In genomic region chr17:82022310-82022980, GRCh38 we compare ENCODE assay signal across 8 cellular contexts. TPM values are rescaled to one million over a fixed set of nuclear protein-coding genes. Genes with fewer than 3 reads are reported as not detected.
DNase-seq lines count a peak whose midpoint lies in the region; ATAC-seq, FAIRE-seq and TF ChIP-seq lines count a peak whose summit lies in the region.

Gene CENPX (minus strand): TSS chr17:82022878. CDS start chr17:82022861, 17 bp downstream.

- H2AFZ ChIP-seq in GM12878 (ENCODE audit: control insufficient read depth, low read depth, low read length): peak within 1 kb of the TSS; percentile 94

- no peak for TF ChIP-seq EP300 in GM12878 (IDR thresholded peaks at IDR 0.05; ENCODE audit: borderline replicate concordance in 1 of 2, control insufficient read depth in 1 of 2, low read depth in 2 of 2, low read length in 2 of 2)

- intact Hi-C loops in GM12878 (cut with micrococcal nuclease; ENCODE audit: unreplicated experiment): loop anchor here (5.0 kb wide), 1 partner anchor 160 kb away; the partner anchor contains the start of gene P4HB
- intact Hi-C loops in left lung (cut with DNase I): no loop called here
- intact Hi-C loops in testis (cut with DNase I; ENCODE audit: low total_unique reads): loop anchor here (5.0 kb wide), 1 partner anchor 60 kb away; the partner anchor contains the start of gene NOTUM

- no peaks in the 10 kb centered on the region for H3K9me3 ChIP-seq in HUES48 (ENCODE audit: control insufficient read depth, insufficient read depth, low read length)
- H3K9me3 ChIP-seq in GM12878 (replicated peaks; ENCODE audit: control insufficient read depth, insufficient read depth, low read length): no peaks in the 10 kb centered on the region
- H3K9me3 ChIP-seq in left lung: no peaks in the 10 kb centered on the region
- H3K9me3 ChIP-seq in testis: no peaks in the 10 kb centered on the region

- FAIRE-seq in GM12878 (lab: Jason Lieb, UNC): no peak

- BruUV-seq in GM12878 (replicated peaks; lab: Mats Ljungman, UMichigan): TSS peak; percentile 75

- H3K4me3 ChIP-seq in GM08714 (ENCODE audit: low read length) (peak within 1 kb of the TSS; percentile 78), HUES48 (ENCODE audit: low read depth, low read length) (peak within 1 kb of the TSS; percentile 95), GM12878 (peak within 1 kb of the TSS; percentile 95), left lung (peak within 1 kb of the TSS; percentile 98 to 99), testis (peak within 1 kb of the TSS; percentile 69 to 71)

- CTCF ChIA-PET in GM12878 (lab: Yijun Ruan, JAX): interaction anchor here (0.6 to 5.0 kb wide), 12 partner anchors 12 to 288 kb away, joined by 3 to 89 read pairs (median 5); partner anchors contain the start of genes DCXR and NOTUM

- TF ChIP-seq CTCF in GM12878 (IDR thresholded peaks at IDR 0.05 in 2 of 3, conservative IDR thresholded peaks at IDR 0.05 in 1 of 3; ENCODE audit: control insufficient read depth in 2 of 3, extremely low read depth in 1 of 3, insufficient read depth in 1 of 3, low read depth in 3 of 3, low read length in 3 of 3): no peak
- TF ChIP-seq CTCF in left lung (IDR thresholded peaks at IDR 0.05): no peak
- TF ChIP-seq CTCF in testis (IDR thresholded peaks at IDR 0.05): no peak

- H3K4me2 ChIP-seq in GM12878 (ENCODE audit: control insufficient read depth, insufficient read depth): peak within 1 kb of the TSS; percentile 96

- RAD21 ChIA-PET in GM12878 (lab: Charles Lee; ENCODE audit: unreplicated experiment): interaction anchor here (0.6 to 4.4 kb wide), 8 partner anchors 12 to 132 kb away, joined by 3 to 68 read pairs (median 6); partner anchors contain the start of genes DCXR and NOTUM

- in situ Hi-C loops in GM12878 (cut with MboI): no loop called here

- SMC1A ChIA-PET in GM12878 (lab: Charles Lee; ENCODE audit: uncharacterized antibody, unreplicated experiment): interaction anchor here (0.9 to 1.8 kb wide), 7 partner anchors 15 to 287 kb away, joined by 3 to 9 read pairs (median 4); partner anchors contain the start of gene DCXR

- H3K9ac ChIP-seq in HUES48 (ENCODE audit: low read depth, low read length) (peak within 1 kb of the TSS; percentile 85), GM12878 (ENCODE audit: control insufficient read depth, insufficient read depth, low read length) (peak within 1 kb of the TSS; percentile 85)

- no peaks in the 10 kb centered on the region for H3K27me3 ChIP-seq in HUES48 (ENCODE audit: control insufficient read depth, insufficient read depth, low read length)
- no peaks in the 10 kb centered on the region for H3K27me3 ChIP-seq in GM12878 (replicated peaks in 1 of 2; ENCODE audit: control insufficient read depth in 2 of 2, insufficient read depth in 2 of 2, low read length in 1 of 2)
- H3K27me3 ChIP-seq in left lung: no peaks in the 10 kb centered on the region
- no peaks in the 10 kb centered on the region for H3K27me3 ChIP-seq in testis

- peaks cover 18% of the 10 kb centered on the region for H3K36me3 ChIP-seq in HUES48 (ENCODE audit: control insufficient read depth, insufficient read depth, low read length)
- no peaks in the 10 kb centered on the region; a peak in 2 of 4 replicates for H3K36me3 ChIP-seq in GM12878 (ENCODE audit: control insufficient read depth in 2 of 2, insufficient read depth in 2 of 2, low read length in 1 of 2)
- H3K36me3 ChIP-seq in left lung: peaks cover 0 to 13% of the 10 kb centered on the region in 2 donors
- no peaks in the 10 kb centered on the region for H3K36me3 ChIP-seq in testis (ENCODE audit: low read depth, missing control alignments)

- ATAC-seq in GM12878: no peak
- no peak for ATAC-seq in left lung
- no peak for ATAC-seq in GM19455 (IDR thresholded peaks at IDR 0.05; ENCODE audit: unreplicated experiment)
- ATAC-seq in GM19328 (IDR thresholded peaks at IDR 0.05; ENCODE audit: unreplicated experiment): no peak

- DNase-seq in GM12878 (ENCODE audit: low read depth, low spot score) (no peak), left lung (no peak), testis (no peak), SKM-1 (lab: John Stamatoyannopoulos, UW; ENCODE audit: unreplicated experiment) (no peak)

- POLR2A ChIA-PET in GM12878 (lab: Charles Lee): interaction anchor here (0.6 to 2.6 kb wide), 10 partner anchors 15 to 189 kb away, joined by 3 to 13 read pairs (median 4); partner anchors contain the start of genes ALYREF, ANAPC11, DCXR and FASN

- no peak for TF ChIP-seq RAD21 in GM12878 (IDR thresholded peaks at IDR 0.05; ENCODE audit: insufficient read depth, low read depth, low read length)

- 1% methylated on average over 44 of the region's 64 CpGs for WGBS in GM12878 (ENCODE audit: insufficient coverage, insufficient replicate concordance, low lambda C conversion rate, missing lambda C conversion rate)
- 1% methylated on average over 30 to 55 of the region's 64 CpGs for WGBS in testis, 2 donors

- H4K20me1 ChIP-seq in GM12878 (ENCODE audit: control insufficient read depth, insufficient read depth): no peaks in the 10 kb centered on the region

- H3K79me2 ChIP-seq in GM12878 (ENCODE audit: control insufficient read depth, insufficient read depth, low read length): peaks cover 26% of the 10 kb centered on the region

- H3K27ac ChIP-seq in HUES48 (ENCODE audit: low read depth, low read length) (peak within 1 kb of the TSS; percentile 35), GM12878 (ENCODE audit: control insufficient read depth, insufficient read depth) (peak within 1 kb of the TSS; percentile 69), left lung (peak within 1 kb of the TSS; percentile 19 to 80), testis (peak within 1 kb of the TSS in 1 of 2 donors; percentile 36)

- TF ChIP-seq POLR2A in GM12878 (IDR thresholded peaks at IDR 0.05; ENCODE audit: low read depth, low read length): peak; percentile 82
- TF ChIP-seq POLR2A in testis (IDR thresholded peaks at IDR 0.05): no peak

- H3K4me1 ChIP-seq in HUES48 (ENCODE audit: control insufficient read depth, insufficient read depth, low read length) (0 out of 2 replicates have a peak, but pooled peaks cover 5% of the 10 kb centered on the region), GM12878 (ENCODE audit: control insufficient read depth, insufficient read depth, low read length) (peaks cover 14% of the 10 kb centered on the region), left lung (peaks cover 25 to 39% of the 10 kb centered on the region in 2 donors), testis (peaks cover 19% of the 10 kb centered on the region)

TF ChIP-seq in GM12878, 131 proteins besides CTCF, POLR2A, EP300 and RAD21 (continues in another document):
- TF ChIP-seq USF1 (IDR thresholded peaks at IDR 0.05; ENCODE audit: borderline replicate concordance, extremely low read length, insufficient read depth, low read depth, low read length) (no peak), JUNB (IDR thresholded peaks at IDR 0.05) (no peak), PAX8 (IDR thresholded peaks at IDR 0.05) (no peak), PKNOX1 (IDR thresholded peaks at IDR 0.05) (no peak), DPF2 (IDR thresholded peaks at IDR 0.05) (no peak), POLR2AphosphoS2 (IDR thresholded peaks at IDR 0.05; ENCODE audit: low read depth, low read length) (no peak), ZSCAN29 (IDR thresholded peaks at IDR 0.05) (no peak), NR2F1 (conservative IDR thresholded peaks at IDR 0.05) (peak; percentile 60; the same call in 1 of the 2 replicates)

RNA-seq across cellular contexts. Expression of gene CENPX, which starts in this region (rescaled TPM):
- 11.1 and 12.5 TPM in 2 replicates for total RNA-seq in GM12878 (2013; cell fraction: nucleolus; rRNA removed)
- total RNA-seq in GM12878 (2014; rRNA removed) (84.0 and 101 TPM in 2 replicates), GM12878 (2014; rRNA removed; fragmentation: Illumina TruSeq; extraction: Trizol) (36.1 and 39.4 TPM in 2 replicates), GM12878 (2021) (84.0 and 89.0 TPM in 2 replicates), left lung (10 to 100 TPM; 42.9 to 77.7 TPM), testis (10 to 100 TPM; 43.5 to 51.8 TPM)
- 25.7 TPM for polyA plus RNA-seq in GM12878 (2011; ENCODE audit: low read depth)
- polyA plus RNA-seq in GM12878 (2011; rRNA removed) (29.3 and 54.8 TPM in 2 replicates), GM12878 (2014; fragmentation: Illumina TruSeq; extraction: Trizol) (4.1 and 26.8 TPM in 2 replicates), GM12878 (2014; fragmentation: Nextera tagmentation; extraction: Ambion mirVana) (10 to 100 TPM; 11.7 to 39.3 TPM), GM12878 (2014; rRNA removed) (111 and 113 TPM in 2 replicates), GM12878 (2016; fragmentation: Nextera tagmentation; extraction: Ambion mirVana) (100 to 1,000 TPM; 181 to 182 TPM), testis (ENCODE audit: insufficient read depth, low read depth, low replicate concordance) (43.0 TPM)
- 67.3 and 105 TPM in 2 replicates for polyA plus RNA-seq in GM12878 (2011; cell fraction: cytosol; rRNA removed)
- polyA plus RNA-seq in GM12878 (2011; cell fraction: nucleus; rRNA removed): 77.9 and 82.8 TPM in 2 replicates
- 34.3 and 37.6 TPM in 2 replicates for polyA plus RNA-seq in GM12878 (2012)
- polyA minus RNA-seq in GM12878 (2011; rRNA and poly(A)+ RNA removed): 10.0 and 21.6 TPM in 2 replicates
- 10.6 and 11.4 TPM in 2 replicates for polyA minus RNA-seq in GM12878 (2011; cell fraction: cytosol; rRNA and poly(A)+ RNA removed)
- polyA minus RNA-seq in GM12878 (2011; cell fraction: nucleus; rRNA and poly(A)+ RNA removed): 12.7 and 15.8 TPM in 2 replicates

Comparison
In these comparisons a context has a peak if more than half of its experiments do, and no peak if none do; other contexts are left out.
1. intact Hi-C loops: an anchor here in GM12878 (5.0 kb wide) and testis (5.0 kb wide); none called in left lung.